1 cellular context compared by ENCODE assay signal in the genomic region with DNA sequence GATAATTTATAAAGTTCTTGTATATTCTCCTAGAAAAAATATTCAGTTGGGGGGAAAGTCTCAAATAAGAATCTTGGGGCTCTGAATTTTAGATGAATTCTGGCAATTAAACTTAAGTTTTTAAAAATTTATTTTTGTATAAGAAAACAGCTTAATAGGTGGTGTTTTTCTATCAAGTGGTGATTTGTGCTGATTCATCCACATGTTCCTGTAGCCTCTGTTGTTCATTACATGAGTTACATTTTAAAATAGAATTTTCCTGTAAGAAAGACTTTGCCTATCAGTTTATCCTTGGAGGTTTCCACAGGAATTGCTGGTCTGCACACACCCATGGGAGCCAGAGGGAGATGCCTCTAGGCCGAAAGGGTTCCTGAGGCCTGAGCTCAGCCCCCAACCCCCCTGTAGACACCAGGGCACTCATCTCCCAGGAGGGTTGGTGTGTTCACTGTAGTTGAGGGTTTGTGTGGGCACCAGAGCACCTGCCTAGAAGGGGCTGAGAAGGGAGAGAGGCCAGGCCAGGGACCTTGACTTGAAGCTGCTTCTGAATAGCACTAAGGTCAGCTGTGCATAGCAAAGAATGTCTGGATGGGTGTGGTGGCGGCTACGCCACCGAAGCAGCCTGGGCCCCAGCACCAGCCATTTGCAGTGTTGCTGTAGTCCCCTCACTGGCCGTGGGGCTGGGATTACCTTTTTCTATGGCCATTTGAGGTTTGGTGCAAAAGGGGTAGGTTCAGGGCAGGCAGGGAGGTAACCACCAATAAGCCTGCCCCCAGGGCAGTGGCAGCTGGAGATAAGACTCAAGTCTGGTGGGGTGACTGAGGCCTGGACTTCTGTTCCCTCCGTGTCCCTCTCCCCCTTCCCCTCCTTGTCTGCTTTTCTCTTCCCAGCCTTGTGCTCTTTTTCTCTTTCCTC.
A peak's percentile ranks its signal among the peaks of the same experiment; 100 is the strongest.
TF ChIP-seq lines count a peak whose summit lies in the region.

No MANE protein-coding gene starts in this region.

TF ChIP-seq in K562, 482 proteins besides CTCF, POLR2A, EP300 and RAD21 (continues in another document):
- TF ChIP-seq, protein P1, sequence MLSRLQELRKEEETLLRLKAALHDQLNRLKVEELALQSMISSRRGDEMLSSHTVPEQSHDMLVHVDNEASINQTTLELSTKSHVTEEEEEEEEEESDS (CRISPR knock-in tag; IDR thresholded peaks at IDR 0.05) = no peak
- TF ChIP-seq FOXK2 (conservative IDR thresholded peaks at IDR 0.05 in 1 of 2, IDR thresholded peaks at IDR 0.05 in 1 of 2; ENCODE audit: low read depth in 2 of 2) (peak; percentile 10 to 46; a peak in 1 of 4 replicates), TOE1 (IDR thresholded peaks at IDR 0.05; ENCODE audit: borderline replicate concordance) (0 out of 2 replicates have a peak, but pooled peaks have one; percentile 21), TOE1 (CRISPR knock-in tag; IDR thresholded peaks at IDR 0.05; ENCODE audit: borderline replicate concordance, low read depth) (no peak), FOXJ2 (tag; IDR thresholded peaks at IDR 0.05) (no peak), RCOR1 (IDR thresholded peaks at IDR 0.05; ENCODE audit: borderline replicate concordance in 1 of 2, low read depth in 2 of 2, low read length in 2 of 2) (no peak), ZBTB7A (IDR thresholded peaks at IDR 0.05; ENCODE audit: borderline replicate concordance, control insufficient read depth, low read depth, low read length) (0 out of 2 replicates have a peak, but pooled peaks have one; percentile 20), ZNF766 (CRISPR knock-in tag; conservative IDR thresholded peaks at IDR 0.05) (peak; percentile 42; the same call in 1 of the 2 replicates), DPF2 (IDR thresholded peaks at IDR 0.05) (peak; percentile 69; the same call in 1 of the 2 replicates), GATA2 (CRISPR knock-in tag; IDR thresholded peaks at IDR 0.05) (peak; percentile 36; the same call in 1 of the 2 replicates), MTA2 (IDR thresholded peaks at IDR 0.05; ENCODE audit: low read depth) (peak; percentile 44; the same call in 1 of the 2 replicates), ZSCAN32 (CRISPR knock-in tag; IDR thresholded peaks at IDR 0.05) (no peak), BACH1 (tag; IDR thresholded peaks at IDR 0.05) (peak; percentile 46; the same call in 1 of the 2 replicates), RBM22 (IDR thresholded peaks at IDR 0.05; ENCODE audit: low read depth, low read length, poor library complexity, severe bottlenecking) (no peak), MAFF (IDR thresholded peaks at IDR 0.05; ENCODE audit: low read length) (peak; percentile 43; the same call in 1 of the 2 replicates), SUPT5H (IDR thresholded peaks at IDR 0.05) (peak; percentile 38; the same call in 1 of the 2 replicates), ATF7 (IDR thresholded peaks at IDR 0.05) (peak; percentile 18; the same call in 1 of the 2 replicates), WHSC1 (IDR thresholded peaks at IDR 0.05; ENCODE audit: low read length) (no peak), ZNF589 (CRISPR knock-in tag; IDR thresholded peaks at IDR 0.05; ENCODE audit: low read depth) (peak; percentile 36; the same call in 1 of the 2 replicates), MTA1 (IDR thresholded peaks at IDR 0.05; ENCODE audit: borderline replicate concordance) (0 out of 2 replicates have a peak, but pooled peaks have one; percentile 48), MTA3 (IDR thresholded peaks at IDR 0.05; ENCODE audit: borderline replicate concordance) (peak; percentile 57; the same call in 1 of the 2 replicates), TRIM24 (IDR thresholded peaks at IDR 0.05) (0 out of 4 replicates have a peak, but pooled peaks of 1 of the 2 experiments have one; percentile 20), POLR2G (IDR thresholded peaks at IDR 0.05; ENCODE audit: low read depth, low read length) (0 out of 2 replicates have a peak, but pooled peaks have one; percentile 26)
- TF ChIP-seq, protein P2, sequence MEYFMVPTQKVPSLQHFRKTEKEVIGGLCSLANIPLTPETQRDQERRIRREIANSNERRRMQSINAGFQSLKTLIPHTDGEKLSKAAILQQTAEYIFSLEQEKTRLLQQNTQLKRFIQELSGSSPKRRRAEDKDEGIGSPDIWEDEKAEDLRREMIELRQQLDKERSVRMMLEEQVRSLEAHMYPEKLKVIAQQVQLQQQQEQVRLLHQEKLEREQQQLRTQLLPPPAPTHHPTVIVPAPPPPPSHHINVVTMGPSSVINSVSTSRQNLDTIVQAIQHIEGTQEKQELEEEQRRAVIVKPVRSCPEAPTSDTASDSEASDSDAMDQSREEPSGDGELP (CRISPR knock-in tag; IDR thresholded peaks at IDR 0.05; ENCODE audit: borderline replicate concordance) = peak; percentile 73; the same call in 1 of the 2 replicates
- TF ChIP-seq, protein P3, sequence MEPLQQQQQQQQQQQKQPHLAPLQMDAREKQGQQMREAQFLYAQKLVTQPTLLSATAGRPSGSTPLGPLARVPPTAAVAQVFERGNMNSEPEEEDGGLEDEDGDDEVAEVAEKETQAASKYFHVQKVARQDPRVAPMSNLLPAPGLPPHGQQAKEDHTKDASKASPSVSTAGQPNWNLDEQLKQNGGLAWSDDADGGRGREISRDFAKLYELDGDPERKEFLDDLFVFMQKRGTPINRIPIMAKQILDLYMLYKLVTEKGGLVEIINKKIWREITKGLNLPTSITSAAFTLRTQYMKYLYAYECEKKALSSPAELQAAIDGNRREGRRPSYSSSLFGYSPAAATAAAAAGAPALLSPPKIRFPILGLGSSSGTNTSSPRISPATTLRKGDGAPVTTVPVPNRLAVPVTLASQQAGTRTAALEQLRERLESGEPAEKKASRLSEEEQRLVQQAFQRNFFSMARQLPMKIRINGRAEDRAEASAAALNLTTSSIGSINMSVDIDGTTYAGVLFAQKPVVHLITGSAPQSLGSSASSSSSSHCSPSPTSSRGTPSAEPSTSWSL (CRISPR knock-in tag; IDR thresholded peaks at IDR 0.05; ENCODE audit: borderline replicate concordance) = no peak
- TF ChIP-seq, protein P4, sequence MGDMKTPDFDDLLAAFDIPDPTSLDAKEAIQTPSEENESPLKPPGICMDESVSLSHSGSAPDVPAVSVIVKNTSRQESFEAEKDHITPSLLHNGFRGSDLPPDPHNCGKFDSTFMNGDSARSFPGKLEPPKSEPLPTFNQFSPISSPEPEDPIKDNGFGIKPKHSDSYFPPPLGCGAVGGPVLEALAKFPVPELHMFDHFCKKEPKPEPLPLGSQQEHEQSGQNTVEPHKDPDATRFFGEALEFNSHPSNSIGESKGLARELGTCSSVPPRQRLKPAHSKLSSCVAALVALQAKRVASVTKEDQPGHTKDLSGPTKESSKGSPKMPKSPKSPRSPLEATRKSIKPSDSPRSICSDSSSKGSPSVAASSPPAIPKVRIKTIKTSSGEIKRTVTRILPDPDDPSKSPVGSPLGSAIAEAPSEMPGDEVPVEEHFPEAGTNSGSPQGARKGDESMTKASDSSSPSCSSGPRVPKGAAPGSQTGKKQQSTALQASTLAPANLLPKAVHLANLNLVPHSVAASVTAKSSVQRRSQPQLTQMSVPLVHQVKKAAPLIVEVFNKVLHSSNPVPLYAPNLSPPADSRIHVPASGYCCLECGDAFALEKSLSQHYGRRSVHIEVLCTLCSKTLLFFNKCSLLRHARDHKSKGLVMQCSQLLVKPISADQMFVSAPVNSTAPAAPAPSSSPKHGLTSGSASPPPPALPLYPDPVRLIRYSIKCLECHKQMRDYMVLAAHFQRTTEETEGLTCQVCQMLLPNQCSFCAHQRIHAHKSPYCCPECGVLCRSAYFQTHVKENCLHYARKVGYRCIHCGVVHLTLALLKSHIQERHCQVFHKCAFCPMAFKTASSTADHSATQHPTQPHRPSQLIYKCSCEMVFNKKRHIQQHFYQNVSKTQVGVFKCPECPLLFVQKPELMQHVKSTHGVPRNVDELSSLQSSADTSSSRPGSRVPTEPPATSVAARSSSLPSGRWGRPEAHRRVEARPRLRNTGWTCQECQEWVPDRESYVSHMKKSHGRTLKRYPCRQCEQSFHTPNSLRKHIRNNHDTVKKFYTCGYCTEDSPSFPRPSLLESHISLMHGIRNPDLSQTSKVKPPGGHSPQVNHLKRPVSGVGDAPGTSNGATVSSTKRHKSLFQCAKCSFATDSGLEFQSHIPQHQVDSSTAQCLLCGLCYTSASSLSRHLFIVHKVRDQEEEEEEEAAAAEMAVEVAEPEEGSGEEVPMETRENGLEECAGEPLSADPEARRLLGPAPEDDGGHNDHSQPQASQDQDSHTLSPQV (IDR thresholded peaks at IDR 0.05) = peak; percentile 95
- TF ChIP-seq, protein P5, sequence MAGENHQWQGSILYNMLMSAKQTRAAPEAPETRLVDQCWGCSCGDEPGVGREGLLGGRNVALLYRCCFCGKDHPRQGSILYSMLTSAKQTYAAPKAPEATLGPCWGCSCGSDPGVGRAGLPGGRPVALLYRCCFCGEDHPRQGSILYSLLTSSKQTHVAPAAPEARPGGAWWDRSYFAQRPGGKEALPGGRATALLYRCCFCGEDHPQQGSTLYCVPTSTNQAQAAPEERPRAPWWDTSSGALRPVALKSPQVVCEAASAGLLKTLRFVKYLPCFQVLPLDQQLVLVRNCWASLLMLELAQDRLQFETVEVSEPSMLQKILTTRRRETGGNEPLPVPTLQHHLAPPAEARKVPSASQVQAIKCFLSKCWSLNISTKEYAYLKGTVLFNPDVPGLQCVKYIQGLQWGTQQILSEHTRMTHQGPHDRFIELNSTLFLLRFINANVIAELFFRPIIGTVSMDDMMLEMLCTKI (IDR thresholded peaks at IDR 0.05; ENCODE audit: partially characterized antibody) = no peak
- TF ChIP-seq, protein P6, sequence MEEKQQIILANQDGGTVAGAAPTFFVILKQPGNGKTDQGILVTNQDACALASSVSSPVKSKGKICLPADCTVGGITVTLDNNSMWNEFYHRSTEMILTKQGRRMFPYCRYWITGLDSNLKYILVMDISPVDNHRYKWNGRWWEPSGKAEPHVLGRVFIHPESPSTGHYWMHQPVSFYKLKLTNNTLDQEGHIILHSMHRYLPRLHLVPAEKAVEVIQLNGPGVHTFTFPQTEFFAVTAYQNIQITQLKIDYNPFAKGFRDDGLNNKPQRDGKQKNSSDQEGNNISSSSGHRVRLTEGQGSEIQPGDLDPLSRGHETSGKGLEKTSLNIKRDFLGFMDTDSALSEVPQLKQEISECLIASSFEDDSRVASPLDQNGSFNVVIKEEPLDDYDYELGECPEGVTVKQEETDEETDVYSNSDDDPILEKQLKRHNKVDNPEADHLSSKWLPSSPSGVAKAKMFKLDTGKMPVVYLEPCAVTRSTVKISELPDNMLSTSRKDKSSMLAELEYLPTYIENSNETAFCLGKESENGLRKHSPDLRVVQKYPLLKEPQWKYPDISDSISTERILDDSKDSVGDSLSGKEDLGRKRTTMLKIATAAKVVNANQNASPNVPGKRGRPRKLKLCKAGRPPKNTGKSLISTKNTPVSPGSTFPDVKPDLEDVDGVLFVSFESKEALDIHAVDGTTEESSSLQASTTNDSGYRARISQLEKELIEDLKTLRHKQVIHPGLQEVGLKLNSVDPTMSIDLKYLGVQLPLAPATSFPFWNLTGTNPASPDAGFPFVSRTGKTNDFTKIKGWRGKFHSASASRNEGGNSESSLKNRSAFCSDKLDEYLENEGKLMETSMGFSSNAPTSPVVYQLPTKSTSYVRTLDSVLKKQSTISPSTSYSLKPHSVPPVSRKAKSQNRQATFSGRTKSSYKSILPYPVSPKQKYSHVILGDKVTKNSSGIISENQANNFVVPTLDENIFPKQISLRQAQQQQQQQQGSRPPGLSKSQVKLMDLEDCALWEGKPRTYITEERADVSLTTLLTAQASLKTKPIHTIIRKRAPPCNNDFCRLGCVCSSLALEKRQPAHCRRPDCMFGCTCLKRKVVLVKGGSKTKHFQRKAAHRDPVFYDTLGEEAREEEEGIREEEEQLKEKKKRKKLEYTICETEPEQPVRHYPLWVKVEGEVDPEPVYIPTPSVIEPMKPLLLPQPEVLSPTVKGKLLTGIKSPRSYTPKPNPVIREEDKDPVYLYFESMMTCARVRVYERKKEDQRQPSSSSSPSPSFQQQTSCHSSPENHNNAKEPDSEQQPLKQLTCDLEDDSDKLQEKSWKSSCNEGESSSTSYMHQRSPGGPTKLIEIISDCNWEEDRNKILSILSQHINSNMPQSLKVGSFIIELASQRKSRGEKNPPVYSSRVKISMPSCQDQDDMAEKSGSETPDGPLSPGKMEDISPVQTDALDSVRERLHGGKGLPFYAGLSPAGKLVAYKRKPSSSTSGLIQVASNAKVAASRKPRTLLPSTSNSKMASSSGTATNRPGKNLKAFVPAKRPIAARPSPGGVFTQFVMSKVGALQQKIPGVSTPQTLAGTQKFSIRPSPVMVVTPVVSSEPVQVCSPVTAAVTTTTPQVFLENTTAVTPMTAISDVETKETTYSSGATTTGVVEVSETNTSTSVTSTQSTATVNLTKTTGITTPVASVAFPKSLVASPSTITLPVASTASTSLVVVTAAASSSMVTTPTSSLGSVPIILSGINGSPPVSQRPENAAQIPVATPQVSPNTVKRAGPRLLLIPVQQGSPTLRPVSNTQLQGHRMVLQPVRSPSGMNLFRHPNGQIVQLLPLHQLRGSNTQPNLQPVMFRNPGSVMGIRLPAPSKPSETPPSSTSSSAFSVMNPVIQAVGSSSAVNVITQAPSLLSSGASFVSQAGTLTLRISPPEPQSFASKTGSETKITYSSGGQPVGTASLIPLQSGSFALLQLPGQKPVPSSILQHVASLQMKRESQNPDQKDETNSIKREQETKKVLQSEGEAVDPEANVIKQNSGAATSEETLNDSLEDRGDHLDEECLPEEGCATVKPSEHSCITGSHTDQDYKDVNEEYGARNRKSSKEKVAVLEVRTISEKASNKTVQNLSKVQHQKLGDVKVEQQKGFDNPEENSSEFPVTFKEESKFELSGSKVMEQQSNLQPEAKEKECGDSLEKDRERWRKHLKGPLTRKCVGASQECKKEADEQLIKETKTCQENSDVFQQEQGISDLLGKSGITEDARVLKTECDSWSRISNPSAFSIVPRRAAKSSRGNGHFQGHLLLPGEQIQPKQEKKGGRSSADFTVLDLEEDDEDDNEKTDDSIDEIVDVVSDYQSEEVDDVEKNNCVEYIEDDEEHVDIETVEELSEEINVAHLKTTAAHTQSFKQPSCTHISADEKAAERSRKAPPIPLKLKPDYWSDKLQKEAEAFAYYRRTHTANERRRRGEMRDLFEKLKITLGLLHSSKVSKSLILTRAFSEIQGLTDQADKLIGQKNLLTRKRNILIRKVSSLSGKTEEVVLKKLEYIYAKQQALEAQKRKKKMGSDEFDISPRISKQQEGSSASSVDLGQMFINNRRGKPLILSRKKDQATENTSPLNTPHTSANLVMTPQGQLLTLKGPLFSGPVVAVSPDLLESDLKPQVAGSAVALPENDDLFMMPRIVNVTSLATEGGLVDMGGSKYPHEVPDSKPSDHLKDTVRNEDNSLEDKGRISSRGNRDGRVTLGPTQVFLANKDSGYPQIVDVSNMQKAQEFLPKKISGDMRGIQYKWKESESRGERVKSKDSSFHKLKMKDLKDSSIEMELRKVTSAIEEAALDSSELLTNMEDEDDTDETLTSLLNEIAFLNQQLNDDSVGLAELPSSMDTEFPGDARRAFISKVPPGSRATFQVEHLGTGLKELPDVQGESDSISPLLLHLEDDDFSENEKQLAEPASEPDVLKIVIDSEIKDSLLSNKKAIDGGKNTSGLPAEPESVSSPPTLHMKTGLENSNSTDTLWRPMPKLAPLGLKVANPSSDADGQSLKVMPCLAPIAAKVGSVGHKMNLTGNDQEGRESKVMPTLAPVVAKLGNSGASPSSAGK (IDR thresholded peaks at IDR 0.05) = no peak
